ENCODE assay signal across 13 cellular contexts in genomic region chr7:12951397-12951801, GRCh38.
DNase-seq lines count a peak whose midpoint lies in the region; ATAC-seq, FAIRE-seq and TF ChIP-seq lines count a peak whose summit lies in the region.
"Had no signal": no experiment of that assay in that cellular context is flagged by ENCODE, and none has a peak within 500 bp of the region (broad histone marks: within the 10 kb centered on the region; RNA-seq: fewer than 3 reads in every experiment).

No MANE protein-coding gene starts in this region.

- WGBS in IMR-90 (ENCODE audit: extremely low coverage in 2 of 2, insufficient read length in 1 of 2), 2 experiments, result no CpG with 5 or more reads among the region's 6 CpGs

- no peaks in the 10 kb centered on the region; the same call in 1 of the 2 replicates for H3K9me3 ChIP-seq in IMR-90 (ENCODE audit: control insufficient read depth, insufficient read depth, low read length)
- no peaks in the 10 kb centered on the region for H3K9me3 ChIP-seq in left lung
- H3K9me3 ChIP-seq: ascending aorta had no signal

- H3K56ac ChIP-seq in IMR-90 (ENCODE audit: extremely low read depth, insufficient read depth, low read length), result no peak overlapping the region

- TF ChIP-seq RAD21 in IMR-90 (IDR thresholded peaks at IDR 0.05; ENCODE audit: low read length), result no peak

- no peaks in the 10 kb centered on the region for H3K27me3 Mint-ChIP-seq in activated CD4-positive, alpha-beta memory T cell treated with anti-CD3 and anti-CD28 coated beads, Interleukin-2, amount 10 ng/mL, durations not matched to agents 7 days and 5 days
- H3K27me3 Mint-ChIP-seq: stimulated activated memory B cell treated with anti-CD40 and anti-IgM and Interleukin-4, amounts not matched to agents 10 μg/mL and 1 μg/mL and 100 μg/mL, for 72 hours had no signal

- H3K27ac ChIP-seq in IMR-90 (ENCODE audit: insufficient read depth, low read length), result no peak overlapping the region
- no peak overlapping the region for H3K27ac ChIP-seq in left lung
- H3K27ac ChIP-seq: ascending aorta, C4-2B had no signal

- H3K9ac ChIP-seq in IMR-90 (ENCODE audit: low read depth, low read length), result no peak overlapping the region

- no peak overlapping the region for H4K8ac ChIP-seq in IMR-90 (ENCODE audit: low read depth in 2 of 2, low read length in 2 of 2)

- H4K5ac ChIP-seq in IMR-90 (ENCODE audit: low read depth, low read length), result no peak overlapping the region

- no peak for TF ChIP-seq POLR2A in IMR-90 (IDR thresholded peaks at IDR 0.05; ENCODE audit: low read depth, low read length)

- H3K4me1 ChIP-seq in IMR-90 (ENCODE audit: control insufficient read depth, insufficient read depth, low read length) (peaks cover 2% of the 10 kb centered on the region; the same call in 1 of the 2 replicates), left lung (no peaks in the 10 kb centered on the region)
- H3K4me1 ChIP-seq: ascending aorta had no signal

- in situ Hi-C loops in IMR-90 (cut with MboI; ENCODE audit: low sequenced_read_pairs), result no loop called here

- no peak overlapping the region for H3K4ac ChIP-seq in IMR-90 (ENCODE audit: low read depth, low read length)

- H3K36me3 ChIP-seq in IMR-90 (ENCODE audit: control insufficient read depth, insufficient read depth, low read length), result no peaks in the 10 kb centered on the region
- no peaks in the 10 kb centered on the region for H3K36me3 ChIP-seq in bronchial epithelial cell (ENCODE audit: control insufficient read depth, insufficient read depth, low read length)
- H3K36me3 ChIP-seq in left lung, result no peaks in the 10 kb centered on the region
- H3K36me3 ChIP-seq: ascending aorta had no signal

- no peak overlapping the region for H2BK15ac ChIP-seq in IMR-90 (ENCODE audit: low read depth, low read length)

- H2BK120ac ChIP-seq in IMR-90 (ENCODE audit: low read depth, low read length), result no peak overlapping the region

- no peaks in the 10 kb centered on the region for H3K27me3 ChIP-seq in IMR-90 (ENCODE audit: control insufficient read depth, insufficient read depth, low read length)
- H3K27me3 ChIP-seq in bronchial epithelial cell (ENCODE audit: control insufficient read depth, insufficient read depth, low read length), result no peaks in the 10 kb centered on the region
- H3K27me3 ChIP-seq in left lung, result no peaks in the 10 kb centered on the region
- H3K27me3 ChIP-seq: ascending aorta had no signal

- dilution Hi-C loops in IMR-90 (cut with HindIII; ENCODE audit: low sequenced_read_pairs, unreplicated experiment), result no loop called here

- H2AK9ac ChIP-seq in IMR-90 (replicated peaks; ENCODE audit: low read depth, low read length, poor library complexity), result no peak overlapping the region

- H2BK5ac ChIP-seq in IMR-90 (ENCODE audit: low read depth, low read length, poor library complexity, severe bottlenecking), result no peak overlapping the region

- H2AK5ac ChIP-seq in IMR-90 (ENCODE audit: low read depth, low read length), result no peak overlapping the region

- H4K91ac ChIP-seq in IMR-90 (ENCODE audit: insufficient read depth, low read depth, low read length), result no peak overlapping the region

- no peak overlapping the region for H2BK20ac ChIP-seq in IMR-90 (ENCODE audit: low read depth, low read length)

- H3K9me1 ChIP-seq in IMR-90 (ENCODE audit: insufficient read depth, low read length), result no peaks in the 10 kb centered on the region

- peaks cover 2% of the 10 kb centered on the region for H3K4me1 Mint-ChIP-seq in activated CD4-positive, alpha-beta memory T cell treated with anti-CD3 and anti-CD28 coated beads, Interleukin-2, amount 10 ng/mL, durations not matched to agents 7 days and 5 days
- H3K4me1 Mint-ChIP-seq: stimulated activated memory B cell treated with anti-CD40 and anti-IgM and Interleukin-4, amounts not matched to agents 10 μg/mL and 1 μg/mL and 100 μg/mL, for 72 hours had no signal

- no peak overlapping the region for H2AFZ ChIP-seq in IMR-90 (replicated peaks; ENCODE audit: low read length, poor library complexity)

- H3K4me2 ChIP-seq in IMR-90 (ENCODE audit: low read depth, low read length), result no peak overlapping the region; the same call in 1 of the 2 replicates

- H3K79me1 ChIP-seq in IMR-90 (ENCODE audit: low read depth in 1 of 2, low read length in 2 of 2), result no peaks in the 10 kb centered on the region

- no peak overlapping the region for H3K4me3 Mint-ChIP-seq in activated CD4-positive, alpha-beta memory T cell treated with anti-CD3 and anti-CD28 coated beads, Interleukin-2, amount 10 ng/mL, durations not matched to agents 7 days and 5 days
- H3K4me3 Mint-ChIP-seq: stimulated activated memory B cell treated with anti-CD40 and anti-IgM and Interleukin-4, amounts not matched to agents 10 μg/mL and 1 μg/mL and 100 μg/mL, for 72 hours; T-helper 1 cell treated with Interleukin-12 subunit alpha and Interleukin-12 subunit beta and Interleukin-4 antibody, amounts not matched to agents 30 μg/mL and 1 μg/mL, for 36 hours had no signal

- H4K20me1 ChIP-seq in IMR-90 (ENCODE audit: insufficient read depth, low read length), result no peaks in the 10 kb centered on the region

- no peak overlapping the region for H3K4me3 ChIP-seq in AG10803 (ENCODE audit: low read length)
- H3K4me3 ChIP-seq in IMR-90 (ENCODE audit: insufficient read depth, low read depth, low read length), result no peak overlapping the region
- H3K4me3 ChIP-seq in bronchial epithelial cell (ENCODE audit: low read depth, low read length), result no peak overlapping the region
- no peak overlapping the region for H3K4me3 ChIP-seq in left lung
- H3K4me3 ChIP-seq: ascending aorta had no signal

- TF ChIP-seq CTCF in AG10803 (conservative IDR thresholded peaks at IDR 0.05; ENCODE audit: low read length), result no peak
- no peak for TF ChIP-seq CTCF in IMR-90 (conservative IDR thresholded peaks at IDR 0.05; ENCODE audit: low read depth, low read length)
- no peak for TF ChIP-seq CTCF in bronchial epithelial cell (IDR thresholded peaks at IDR 0.05; ENCODE audit: insufficient read depth, low read length, severe bottlenecking)
- TF ChIP-seq CTCF in left lung (IDR thresholded peaks at IDR 0.05), result no peak
- no peak for TF ChIP-seq CTCF in GM10248 (IDR thresholded peaks at IDR 0.05; ENCODE audit: control extremely low read depth, extremely low read depth, low read depth, missing control alignments)

- intact Hi-C loops in IMR-90 (cut with micrococcal nuclease) (loop anchor here (10.0 kb wide), 1 partner anchor 143 kb away; no protein-coding TSS in a partner anchor), left lung (cut with DNase I) (no loop called here)

- no peak overlapping the region for H3K18ac ChIP-seq in IMR-90 (ENCODE audit: low read depth, low read length)

- H3K9me3 Mint-ChIP-seq in activated CD4-positive, alpha-beta memory T cell treated with anti-CD3 and anti-CD28 coated beads, Interleukin-2, amount 10 ng/mL, durations not matched to agents 7 days and 5 days, result no peaks in the 10 kb centered on the region
- H3K9me3 Mint-ChIP-seq: stimulated activated memory B cell treated with anti-CD40 and anti-IgM and Interleukin-4, amounts not matched to agents 10 μg/mL and 1 μg/mL and 100 μg/mL, for 72 hours; T-helper 1 cell treated with Interleukin-12 subunit alpha and Interleukin-12 subunit beta and Interleukin-4 antibody, amounts not matched to agents 30 μg/mL and 1 μg/mL, for 36 hours had no signal

- no peak overlapping the region for H3K23ac ChIP-seq in IMR-90 (ENCODE audit: low read depth, low read length)

- no peaks in the 10 kb centered on the region for H3K36me3 Mint-ChIP-seq in activated CD4-positive, alpha-beta memory T cell treated with anti-CD3 and anti-CD28 coated beads, Interleukin-2, amount 10 ng/mL, durations not matched to agents 7 days and 5 days (ENCODE audit: low read depth)
- H3K36me3 Mint-ChIP-seq: stimulated activated memory B cell treated with anti-CD40 and anti-IgM and Interleukin-4, amounts not matched to agents 10 μg/mL and 1 μg/mL and 100 μg/mL, for 72 hours had no signal

- DNase-seq in AG10803 (ENCODE audit: low read depth) (peak; percentile 13), IMR-90 (peak; percentile 89), bronchial epithelial cell (ENCODE audit: low read depth) (peak; percentile 89), left lung (no peak), NCI-H146 (lab: John Stamatoyannopoulos, UW) (no peak), GM10248 (ENCODE audit: extremely low spot score) (no peak), islet precursor cell (no peak)
- no peak for DNase-seq in activated CD4-positive, alpha-beta memory T cell treated with anti-CD3 and anti-CD28 coated beads, Interleukin-2, amount 10 ng/mL, durations not matched to agents 7 days and 5 days
- DNase-seq: glutamatergic neuron had no signal

- no peak for FAIRE-seq in bronchial epithelial cell (lab: Jason Lieb, UNC)

- CTCF ChIA-PET in IMR-90 (lab: Yijun Ruan, JAX) (interaction anchor here (1.4 kb wide), 1 partner anchor 10 kb away, joined by 4 read pairs; no protein-coding TSS in a partner anchor), GM10248 (lab: Yijun Ruan, JAX) (interaction anchor here (1.3 kb wide), 1 partner anchor 8 kb away, joined by 3 read pairs; no protein-coding TSS in a partner anchor)
- CTCF ChIA-PET in activated CD4-positive, alpha-beta memory T cell treated with anti-CD3 and anti-CD28 coated beads, Interleukin-2, amount 10 ng/mL, durations not matched to agents 7 days and 5 days (lab: Charles Lee), result no interaction called here

- no TSS peak for BruUV-seq in IMR-90 (replicated peaks; lab: Mats Ljungman, UMichigan)

- no peak overlapping the region for H3K27ac Mint-ChIP-seq in activated CD4-positive, alpha-beta memory T cell treated with anti-CD3 and anti-CD28 coated beads, Interleukin-2, amount 10 ng/mL, durations not matched to agents 7 days and 5 days
- H3K27ac Mint-ChIP-seq: stimulated activated memory B cell treated with anti-CD40 and anti-IgM and Interleukin-4, amounts not matched to agents 10 μg/mL and 1 μg/mL and 100 μg/mL, for 72 hours; T-helper 1 cell treated with Interleukin-12 subunit alpha and Interleukin-12 subunit beta and Interleukin-4 antibody, amounts not matched to agents 30 μg/mL and 1 μg/mL, for 36 hours had no signal

- POLR2A ChIA-PET in IMR-90 (lab: Charles Lee; ENCODE audit: unreplicated experiment), result no interaction called here
- POLR2A ChIA-PET in activated CD4-positive, alpha-beta memory T cell treated with anti-CD3 and anti-CD28 coated beads, Interleukin-2, amount 10 ng/mL, durations not matched to agents 7 days and 5 days (lab: Charles Lee), result no interaction called here
- POLR2A ChIA-PET in GM10248 (lab: Yijun Ruan, JAX), result no interaction called here

- peak; percentile 69 for ATAC-seq in IMR-90 (ENCODE audit: low read depth)
- peak; percentile 53 for ATAC-seq in left lung
- ATAC-seq: stimulated activated memory B cell treated with anti-CD40 and anti-IgM and Interleukin-4, amounts not matched to agents 10 μg/mL and 1 μg/mL and 100 μg/mL, for 72 hours had no signal

- H3K14ac ChIP-seq in IMR-90 (replicated peaks; ENCODE audit: low read depth, low read length), result no peak overlapping the region

TF ChIP-seq in IMR-90, 13 proteins besides CTCF, POLR2A, EP300 and RAD21 (continues in another document):
- 0 out of 2 replicates have a peak, but pooled peaks have one; percentile 34 for TF ChIP-seq CEBPB (IDR thresholded peaks at IDR 0.05; ENCODE audit: low read depth, low read length)
- TF ChIP-seq MAZ (IDR thresholded peaks at IDR 0.05; ENCODE audit: borderline replicate concordance, low read depth, low read length), result no peak

Comparison
In these comparisons a context has a peak if more than half of its experiments do, and no peak if none do; other contexts are left out.
1. DNase-seq: peak in AG10803 (single experiment), IMR-90 (single experiment) and bronchial epithelial cell (single experiment); none in left lung (0 of 2), NCI-H146 (single experiment), activated CD4-positive, alpha-beta memory T cell treated with anti-CD3 and anti-CD28 coated beads, Interleukin-2, amount 10 ng/mL, durations not matched to agents 7 days and 5 days (single experiment), GM10248 (single experiment) and islet precursor cell (single experiment).